ENCODE assay signal across 1 cellular context in the genomic region with DNA sequence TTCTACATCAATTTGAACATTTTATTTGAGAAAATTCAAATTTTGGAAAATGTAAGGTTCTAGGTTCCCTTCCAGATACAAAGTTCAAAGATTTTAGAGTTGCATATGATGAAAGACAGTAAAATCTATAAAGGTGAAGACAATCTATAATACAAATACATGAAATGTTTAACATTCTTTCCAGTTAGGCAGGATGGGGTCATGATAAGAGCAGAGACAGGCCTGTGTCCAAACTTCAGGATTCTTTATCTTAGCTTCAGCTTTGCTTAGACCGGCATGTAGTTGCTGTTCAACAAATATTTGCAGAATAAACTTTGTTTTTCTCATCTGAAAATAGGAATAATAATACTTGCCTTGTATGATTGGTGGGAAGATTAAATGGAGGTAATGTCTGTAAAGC.
TF ChIP-seq lines count a peak whose summit lies in the region.

No MANE protein-coding gene starts in this region.

TF ChIP-seq in HepG2, 621 proteins besides CTCF, POLR2A, EP300 and RAD21 (continued from another document and continues in another):
- TF ChIP-seq ZNF468 (CRISPR knock-in tag; IDR thresholded peaks at IDR 0.05), result no peak
- no peak for TF ChIP-seq ZNF513 (CRISPR knock-in tag; conservative IDR thresholded peaks at IDR 0.05)
- TF ChIP-seq, protein P1, sequence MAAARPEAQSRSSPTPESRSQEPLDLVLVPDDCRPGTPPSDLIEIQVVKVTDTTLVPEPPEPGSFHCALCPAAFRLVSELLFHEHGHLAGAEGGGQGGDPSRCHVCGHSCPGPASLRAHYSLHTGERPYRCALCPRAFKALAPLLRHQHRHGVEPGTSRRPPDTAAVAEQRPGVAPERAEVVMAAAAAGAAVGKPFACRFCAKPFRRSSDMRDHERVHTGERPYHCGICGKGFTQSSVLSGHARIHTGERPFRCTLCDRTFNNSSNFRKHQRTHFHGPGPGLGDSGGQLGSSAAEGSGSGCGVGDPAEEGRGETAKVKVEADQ (CRISPR knock-in tag; IDR thresholded peaks at IDR 0.05; ENCODE audit: borderline replicate concordance), result no peak
- TF ChIP-seq CSRNP1 (CRISPR knock-in tag; IDR thresholded peaks at IDR 0.05), result no peak
- TF ChIP-seq NR2F6 (IDR thresholded peaks at IDR 0.05), result no peak; the same call in 1 of the 2 replicates
- TF ChIP-seq NR2F6 (CRISPR knock-in tag; IDR thresholded peaks at IDR 0.05), result peak; percentile 21; the same call in 1 of the 2 replicates
- TF ChIP-seq ELF3 (CRISPR knock-in tag; IDR thresholded peaks at IDR 0.05), result peak; percentile 40; the same call in 1 of the 2 replicates
- no peak for TF ChIP-seq BCL3 (CRISPR knock-in tag; IDR thresholded peaks at IDR 0.05)
- no peak for TF ChIP-seq CBFB (CRISPR knock-in tag; IDR thresholded peaks at IDR 0.05)
- TF ChIP-seq PAXIP1 (CRISPR knock-in tag; conservative IDR thresholded peaks at IDR 0.05), result peak; percentile 80
- no peak for TF ChIP-seq KLF15 (CRISPR knock-in tag; IDR thresholded peaks at IDR 0.05; ENCODE audit: borderline replicate concordance)
- TF ChIP-seq, protein P2, sequence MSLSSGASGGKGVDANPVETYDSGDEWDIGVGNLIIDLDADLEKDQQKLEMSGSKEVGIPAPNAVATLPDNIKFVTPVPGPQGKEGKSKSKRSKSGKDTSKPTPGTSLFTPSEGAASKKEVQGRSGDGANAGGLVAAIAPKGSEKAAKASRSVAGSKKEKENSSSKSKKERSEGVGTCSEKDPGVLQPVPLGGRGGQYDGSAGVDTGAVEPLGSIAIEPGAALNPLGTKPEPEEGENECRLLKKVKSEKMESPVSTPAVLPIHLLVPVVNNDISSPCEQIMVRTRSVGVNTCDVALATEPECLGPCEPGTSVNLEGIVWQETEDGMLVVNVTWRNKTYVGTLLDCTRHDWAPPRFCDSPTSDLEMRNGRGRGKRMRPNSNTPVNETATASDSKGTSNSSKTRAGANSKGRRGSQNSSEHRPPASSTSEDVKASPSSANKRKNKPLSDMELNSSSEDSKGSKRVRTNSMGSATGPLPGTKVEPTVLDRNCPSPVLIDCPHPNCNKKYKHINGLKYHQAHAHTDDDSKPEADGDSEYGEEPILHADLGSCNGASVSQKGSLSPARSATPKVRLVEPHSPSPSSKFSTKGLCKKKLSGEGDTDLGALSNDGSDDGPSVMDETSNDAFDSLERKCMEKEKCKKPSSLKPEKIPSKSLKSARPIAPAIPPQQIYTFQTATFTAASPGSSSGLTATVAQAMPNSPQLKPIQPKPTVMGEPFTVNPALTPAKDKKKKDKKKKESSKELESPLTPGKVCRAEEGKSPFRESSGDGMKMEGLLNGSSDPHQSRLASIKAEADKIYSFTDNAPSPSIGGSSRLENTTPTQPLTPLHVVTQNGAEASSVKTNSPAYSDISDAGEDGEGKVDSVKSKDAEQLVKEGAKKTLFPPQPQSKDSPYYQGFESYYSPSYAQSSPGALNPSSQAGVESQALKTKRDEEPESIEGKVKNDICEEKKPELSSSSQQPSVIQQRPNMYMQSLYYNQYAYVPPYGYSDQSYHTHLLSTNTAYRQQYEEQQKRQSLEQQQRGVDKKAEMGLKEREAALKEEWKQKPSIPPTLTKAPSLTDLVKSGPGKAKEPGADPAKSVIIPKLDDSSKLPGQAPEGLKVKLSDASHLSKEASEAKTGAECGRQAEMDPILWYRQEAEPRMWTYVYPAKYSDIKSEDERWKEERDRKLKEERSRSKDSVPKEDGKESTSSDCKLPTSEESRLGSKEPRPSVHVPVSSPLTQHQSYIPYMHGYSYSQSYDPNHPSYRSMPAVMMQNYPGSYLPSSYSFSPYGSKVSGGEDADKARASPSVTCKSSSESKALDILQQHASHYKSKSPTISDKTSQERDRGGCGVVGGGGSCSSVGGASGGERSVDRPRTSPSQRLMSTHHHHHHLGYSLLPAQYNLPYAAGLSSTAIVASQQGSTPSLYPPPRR (CRISPR knock-in tag; IDR thresholded peaks at IDR 0.05; ENCODE audit: borderline replicate concordance), result peak; percentile 77; the same call in 1 of the 2 replicates
- TF ChIP-seq NFKB2 (CRISPR knock-in tag; IDR thresholded peaks at IDR 0.05; ENCODE audit: borderline replicate concordance), result no peak
- TF ChIP-seq ZNF282 (IDR thresholded peaks at IDR 0.05; ENCODE audit: partially characterized antibody), result no peak
- TF ChIP-seq ZNF619 (CRISPR knock-in tag; IDR thresholded peaks at IDR 0.05), result no peak
- no peak for TF ChIP-seq TCF12 (IDR thresholded peaks at IDR 0.05)
- no peak for TF ChIP-seq TCF12 (CRISPR knock-in tag; IDR thresholded peaks at IDR 0.05)
- no peak for TF ChIP-seq GATAD1 (CRISPR knock-in tag; IDR thresholded peaks at IDR 0.05)
- TF ChIP-seq NFIB (CRISPR knock-in tag; IDR thresholded peaks at IDR 0.05; ENCODE audit: borderline replicate concordance), result no peak
- TF ChIP-seq MIXL1 (CRISPR knock-in tag; IDR thresholded peaks at IDR 0.05), result peak; percentile 41; the same call in 1 of the 2 replicates
- TF ChIP-seq ZNF20 (CRISPR knock-in tag; IDR thresholded peaks at IDR 0.05), result no peak
- peak; percentile 12; the same call in 1 of the 2 replicates for TF ChIP-seq STAG1 (CRISPR knock-in tag; IDR thresholded peaks at IDR 0.05)
- TF ChIP-seq RXRB (CRISPR knock-in tag; IDR thresholded peaks at IDR 0.05; ENCODE audit: borderline replicate concordance), result peak; percentile 70
- no peak for TF ChIP-seq TRIM24 (CRISPR knock-in tag; IDR thresholded peaks at IDR 0.05)
- no peak for TF ChIP-seq TOPORS (CRISPR knock-in tag; IDR thresholded peaks at IDR 0.05)
- no peak for TF ChIP-seq ZNF274 (CRISPR knock-in tag; IDR thresholded peaks at IDR 0.05)
- peak; percentile 72 for TF ChIP-seq GATAD2A (CRISPR knock-in tag; IDR thresholded peaks at IDR 0.05)
- TF ChIP-seq EZH2 (conservative IDR thresholded peaks at IDR 0.05; ENCODE audit: low read depth, low read length), result no peak
- TF ChIP-seq, protein P3, sequence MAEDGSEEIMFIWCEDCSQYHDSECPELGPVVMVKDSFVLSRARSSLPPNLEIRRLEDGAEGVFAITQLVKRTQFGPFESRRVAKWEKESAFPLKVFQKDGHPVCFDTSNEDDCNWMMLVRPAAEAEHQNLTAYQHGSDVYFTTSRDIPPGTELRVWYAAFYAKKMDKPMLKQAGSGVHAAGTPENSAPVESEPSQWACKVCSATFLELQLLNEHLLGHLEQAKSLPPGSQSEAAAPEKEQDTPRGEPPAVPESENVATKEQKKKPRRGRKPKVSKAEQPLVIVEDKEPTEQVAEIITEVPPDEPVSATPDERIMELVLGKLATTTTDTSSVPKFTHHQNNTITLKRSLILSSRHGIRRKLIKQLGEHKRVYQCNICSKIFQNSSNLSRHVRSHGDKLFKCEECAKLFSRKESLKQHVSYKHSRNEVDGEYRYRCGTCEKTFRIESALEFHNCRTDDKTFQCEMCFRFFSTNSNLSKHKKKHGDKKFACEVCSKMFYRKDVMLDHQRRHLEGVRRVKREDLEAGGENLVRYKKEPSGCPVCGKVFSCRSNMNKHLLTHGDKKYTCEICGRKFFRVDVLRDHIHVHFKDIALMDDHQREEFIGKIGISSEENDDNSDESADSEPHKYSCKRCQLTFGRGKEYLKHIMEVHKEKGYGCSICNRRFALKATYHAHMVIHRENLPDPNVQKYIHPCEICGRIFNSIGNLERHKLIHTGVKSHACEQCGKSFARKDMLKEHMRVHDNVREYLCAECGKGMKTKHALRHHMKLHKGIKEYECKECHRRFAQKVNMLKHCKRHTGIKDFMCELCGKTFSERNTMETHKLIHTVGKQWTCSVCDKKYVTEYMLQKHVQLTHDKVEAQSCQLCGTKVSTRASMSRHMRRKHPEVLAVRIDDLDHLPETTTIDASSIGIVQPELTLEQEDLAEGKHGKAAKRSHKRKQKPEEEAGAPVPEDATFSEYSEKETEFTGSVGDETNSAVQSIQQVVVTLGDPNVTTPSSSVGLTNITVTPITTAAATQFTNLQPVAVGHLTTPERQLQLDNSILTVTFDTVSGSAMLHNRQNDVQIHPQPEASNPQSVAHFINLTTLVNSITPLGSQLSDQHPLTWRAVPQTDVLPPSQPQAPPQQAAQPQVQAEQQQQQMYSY (CRISPR knock-in tag; IDR thresholded peaks at IDR 0.05), result no peak
- TF ChIP-seq UBTF (CRISPR knock-in tag; IDR thresholded peaks at IDR 0.05), result no peak
- no peak for TF ChIP-seq RFX3 (CRISPR knock-in tag; IDR thresholded peaks at IDR 0.05)
- no peak for TF ChIP-seq NFYB (CRISPR knock-in tag; IDR thresholded peaks at IDR 0.05)
- no peak for TF ChIP-seq FLYWCH1 (CRISPR knock-in tag; IDR thresholded peaks at IDR 0.05)
- TF ChIP-seq, protein P4, sequence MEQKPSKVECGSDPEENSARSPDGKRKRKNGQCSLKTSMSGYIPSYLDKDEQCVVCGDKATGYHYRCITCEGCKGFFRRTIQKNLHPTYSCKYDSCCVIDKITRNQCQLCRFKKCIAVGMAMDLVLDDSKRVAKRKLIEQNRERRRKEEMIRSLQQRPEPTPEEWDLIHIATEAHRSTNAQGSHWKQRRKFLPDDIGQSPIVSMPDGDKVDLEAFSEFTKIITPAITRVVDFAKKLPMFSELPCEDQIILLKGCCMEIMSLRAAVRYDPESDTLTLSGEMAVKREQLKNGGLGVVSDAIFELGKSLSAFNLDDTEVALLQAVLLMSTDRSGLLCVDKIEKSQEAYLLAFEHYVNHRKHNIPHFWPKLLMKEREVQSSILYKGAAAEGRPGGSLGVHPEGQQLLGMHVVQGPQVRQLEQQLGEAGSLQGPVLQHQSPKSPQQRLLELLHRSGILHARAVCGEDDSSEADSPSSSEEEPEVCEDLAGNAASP (CRISPR knock-in tag; IDR thresholded peaks at IDR 0.05; ENCODE audit: borderline replicate concordance), result peak; percentile 25; the same call in 1 of the 2 replicates
- TF ChIP-seq ISX (CRISPR knock-in tag; conservative IDR thresholded peaks at IDR 0.05), result no peak
- no peak for TF ChIP-seq SNAPC5 (CRISPR knock-in tag; IDR thresholded peaks at IDR 0.05; ENCODE audit: borderline replicate concordance)
